1 cellular context compared by ENCODE assay signal in the genomic region with DNA sequence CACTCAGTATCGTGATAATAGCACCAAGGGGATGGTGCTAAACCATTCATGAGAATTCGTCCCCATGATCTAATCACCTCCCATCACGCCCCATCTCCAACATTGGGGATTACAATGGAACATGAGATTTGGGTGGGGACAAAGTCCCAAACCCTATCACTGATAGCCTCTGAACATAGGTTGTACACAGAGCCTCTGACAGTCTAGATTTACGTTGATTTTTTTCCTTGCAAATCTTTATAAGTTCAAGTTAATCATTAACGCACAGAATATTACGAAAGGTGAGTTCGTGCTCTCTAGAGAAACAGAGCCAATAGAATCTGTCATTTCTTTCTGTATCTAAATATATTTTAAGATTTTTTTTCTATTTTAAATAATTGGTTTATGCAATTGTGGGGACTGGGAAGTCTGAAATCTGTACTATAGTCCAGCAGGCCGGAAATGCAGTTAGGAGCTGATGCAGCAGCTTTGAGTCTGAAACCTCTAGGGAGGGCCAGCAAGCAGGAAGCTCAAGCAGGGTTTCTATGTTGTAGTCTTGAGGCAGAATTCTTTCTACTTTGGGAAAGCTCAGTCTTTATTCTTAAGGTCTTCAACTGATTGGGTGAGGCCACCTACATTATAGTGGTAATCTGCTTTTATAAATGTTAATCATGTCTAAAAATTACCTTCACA.
TF ChIP-seq lines count a peak whose summit lies in the region.

No MANE protein-coding gene starts in this region.

TF ChIP-seq in liver, 16 proteins besides CTCF, POLR2A, EP300 and RAD21 (continued from another document):
- TF ChIP-seq, protein P1, sequence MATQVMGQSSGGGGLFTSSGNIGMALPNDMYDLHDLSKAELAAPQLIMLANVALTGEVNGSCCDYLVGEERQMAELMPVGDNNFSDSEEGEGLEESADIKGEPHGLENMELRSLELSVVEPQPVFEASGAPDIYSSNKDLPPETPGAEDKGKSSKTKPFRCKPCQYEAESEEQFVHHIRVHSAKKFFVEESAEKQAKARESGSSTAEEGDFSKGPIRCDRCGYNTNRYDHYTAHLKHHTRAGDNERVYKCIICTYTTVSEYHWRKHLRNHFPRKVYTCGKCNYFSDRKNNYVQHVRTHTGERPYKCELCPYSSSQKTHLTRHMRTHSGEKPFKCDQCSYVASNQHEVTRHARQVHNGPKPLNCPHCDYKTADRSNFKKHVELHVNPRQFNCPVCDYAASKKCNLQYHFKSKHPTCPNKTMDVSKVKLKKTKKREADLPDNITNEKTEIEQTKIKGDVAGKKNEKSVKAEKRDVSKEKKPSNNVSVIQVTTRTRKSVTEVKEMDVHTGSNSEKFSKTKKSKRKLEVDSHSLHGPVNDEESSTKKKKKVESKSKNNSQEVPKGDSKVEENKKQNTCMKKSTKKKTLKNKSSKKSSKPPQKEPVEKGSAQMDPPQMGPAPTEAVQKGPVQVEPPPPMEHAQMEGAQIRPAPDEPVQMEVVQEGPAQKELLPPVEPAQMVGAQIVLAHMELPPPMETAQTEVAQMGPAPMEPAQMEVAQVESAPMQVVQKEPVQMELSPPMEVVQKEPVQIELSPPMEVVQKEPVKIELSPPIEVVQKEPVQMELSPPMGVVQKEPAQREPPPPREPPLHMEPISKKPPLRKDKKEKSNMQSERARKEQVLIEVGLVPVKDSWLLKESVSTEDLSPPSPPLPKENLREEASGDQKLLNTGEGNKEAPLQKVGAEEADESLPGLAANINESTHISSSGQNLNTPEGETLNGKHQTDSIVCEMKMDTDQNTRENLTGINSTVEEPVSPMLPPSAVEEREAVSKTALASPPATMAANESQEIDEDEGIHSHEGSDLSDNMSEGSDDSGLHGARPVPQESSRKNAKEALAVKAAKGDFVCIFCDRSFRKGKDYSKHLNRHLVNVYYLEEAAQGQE (IDR thresholded peaks at IDR 0.05) = no peak
- TF ChIP-seq NR2F2 (IDR thresholded peaks at IDR 0.05) (no peak), YY1 (IDR thresholded peaks at IDR 0.05) (peak; percentile 24), SP1 (IDR thresholded peaks at IDR 0.05) (peak; percentile 45)
- TF ChIP-seq, protein P2, sequence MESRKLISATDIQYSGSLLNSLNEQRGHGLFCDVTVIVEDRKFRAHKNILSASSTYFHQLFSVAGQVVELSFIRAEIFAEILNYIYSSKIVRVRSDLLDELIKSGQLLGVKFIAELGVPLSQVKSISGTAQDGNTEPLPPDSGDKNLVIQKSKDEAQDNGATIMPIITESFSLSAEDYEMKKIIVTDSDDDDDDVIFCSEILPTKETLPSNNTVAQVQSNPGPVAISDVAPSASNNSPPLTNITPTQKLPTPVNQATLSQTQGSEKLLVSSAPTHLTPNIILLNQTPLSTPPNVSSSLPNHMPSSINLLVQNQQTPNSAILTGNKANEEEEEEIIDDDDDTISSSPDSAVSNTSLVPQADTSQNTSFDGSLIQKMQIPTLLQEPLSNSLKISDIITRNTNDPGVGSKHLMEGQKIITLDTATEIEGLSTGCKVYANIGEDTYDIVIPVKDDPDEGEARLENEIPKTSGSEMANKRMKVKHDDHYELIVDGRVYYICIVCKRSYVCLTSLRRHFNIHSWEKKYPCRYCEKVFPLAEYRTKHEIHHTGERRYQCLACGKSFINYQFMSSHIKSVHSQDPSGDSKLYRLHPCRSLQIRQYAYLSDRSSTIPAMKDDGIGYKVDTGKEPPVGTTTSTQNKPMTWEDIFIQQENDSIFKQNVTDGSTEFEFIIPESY (IDR thresholded peaks at IDR 0.05) = peak; percentile 59
- TF ChIP-seq, protein P3, sequence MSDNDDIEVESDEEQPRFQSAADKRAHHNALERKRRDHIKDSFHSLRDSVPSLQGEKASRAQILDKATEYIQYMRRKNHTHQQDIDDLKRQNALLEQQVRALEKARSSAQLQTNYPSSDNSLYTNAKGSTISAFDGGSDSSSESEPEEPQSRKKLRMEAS (IDR thresholded peaks at IDR 0.05) = peak; percentile 15
